Comparison of ENCODE assay signal across 18 cellular contexts in the genomic region with DNA sequence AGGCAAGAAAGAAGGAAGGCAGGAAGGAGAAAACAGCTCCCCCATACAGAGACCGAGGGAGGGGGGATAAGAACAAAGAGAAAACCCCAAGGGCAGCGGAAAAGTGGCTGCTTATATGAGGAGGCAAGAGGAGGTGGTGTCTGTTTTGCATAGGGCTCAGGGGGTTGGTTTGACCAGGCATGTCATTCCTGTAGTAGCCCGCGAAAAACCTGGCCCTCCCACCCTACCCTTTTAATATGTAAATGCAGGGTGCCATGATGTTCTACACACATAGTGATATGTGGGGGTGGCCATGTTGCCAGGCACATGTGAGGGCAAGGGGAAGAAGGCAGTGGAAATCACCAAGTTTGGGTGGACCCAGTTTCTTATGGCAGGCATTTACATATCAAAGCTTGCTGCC.
"Had no signal": no experiment of that assay in that cellular context is flagged by ENCODE, and none has a peak within 500 bp of the region (broad histone marks: within the 10 kb centered on the region; RNA-seq: fewer than 3 reads in every experiment).

No MANE protein-coding gene starts in this region.

- H3K4me3 ChIP-seq: esophagus squamous epithelium, heart right ventricle, left ventricle myocardium inferior, spleen, thoracic aorta, upper lobe of left lung had no signal

- H3K36me3 Mint-ChIP-seq: activated CD4-positive, alpha-beta memory T cell treated with anti-CD3 and anti-CD28 coated beads for 36 hours; activated naive CD8-positive, alpha-beta T cell; stimulated activated naive B cell treated with anti-CD40 and anti-IgM and Interleukin-4, amounts not matched to agents 10 μg/mL and 1 μg/mL and 100 μg/mL, for 72 hours had no signal

- H3K27ac Mint-ChIP-seq: activated CD4-positive, alpha-beta memory T cell treated with anti-CD3 and anti-CD28 coated beads for 36 hours; activated CD4-positive, alpha-beta T cell treated with anti-CD3 and anti-CD28 coated beads for 36 hours; activated naive CD8-positive, alpha-beta T cell; activated T-helper 1 cell treated with anti-CD3 and anti-CD28 coated beads, Interleukin-12 subunit alpha, Interleukin-12 subunit beta, Interleukin-2, Interleukin-4 antibody, amounts not matched to agents 30 ng/mL and 10 ng/mL and 1 ng/mL, durations not matched to agents 14 hours and 24 hours and 36 hours; stimulated activated naive B cell treated with anti-CD40 and anti-IgM and Interleukin-4, amounts not matched to agents 10 μg/mL and 1 μg/mL and 100 μg/mL, for 72 hours had no signal

- H3K27ac ChIP-seq: esophagus squamous epithelium, heart right ventricle, left ventricle myocardium inferior, neutrophil, parathyroid adenoma, spleen, thoracic aorta, upper lobe of left lung had no signal

- H3K4me3 Mint-ChIP-seq: activated CD4-positive, alpha-beta memory T cell treated with anti-CD3 and anti-CD28 coated beads for 36 hours; activated CD4-positive, alpha-beta T cell treated with anti-CD3 and anti-CD28 coated beads for 36 hours; activated naive CD8-positive, alpha-beta T cell; activated T-helper 1 cell treated with anti-CD3 and anti-CD28 coated beads, Interleukin-12 subunit alpha, Interleukin-12 subunit beta, Interleukin-2, Interleukin-4 antibody, amounts not matched to agents 30 ng/mL and 10 ng/mL and 1 ng/mL, durations not matched to agents 14 hours and 24 hours and 36 hours; stimulated activated naive B cell treated with anti-CD40 and anti-IgM and Interleukin-4, amounts not matched to agents 10 μg/mL and 1 μg/mL and 100 μg/mL, for 72 hours had no signal

- H3K9ac ChIP-seq: parathyroid adenoma had no signal

- H3K36me3 ChIP-seq: esophagus squamous epithelium, heart right ventricle, left ventricle myocardium inferior, neutrophil, spleen, thoracic aorta, upper lobe of left lung had no signal

- DNase-seq: activated CD4-positive, alpha-beta memory T cell treated with anti-CD3 and anti-CD28 coated beads for 36 hours; activated CD4-positive, alpha-beta T cell treated with anti-CD3 and anti-CD28 coated beads for 36 hours; activated gamma-delta T cell treated with Interleukin-2 at 50 U/mL for 16 hours; activated T-cell treated with anti-CD3 and anti-CD28 coated beads for 4 hours; effector CD8-positive, alpha-beta T cell; esophagus squamous epithelium; heart right ventricle; left ventricle myocardium inferior; mammary epithelial cell; spleen; stimulated activated naive B cell treated with anti-CD40 and anti-IgM and Interleukin-4, amounts not matched to agents 10 μg/mL and 1 μg/mL and 100 μg/mL, for 72 hours; upper lobe of left lung had no signal

- ATAC-seq: activated CD4-positive, alpha-beta T cell treated with anti-CD3 and anti-CD28 coated beads for 36 hours; heart right ventricle; sciatic nerve; stimulated activated naive B cell treated with anti-CD40 and anti-IgM and Interleukin-4, amounts not matched to agents 10 μg/mL and 1 μg/mL and 100 μg/mL, for 72 hours had no signal

- H3K27me3 ChIP-seq: neutrophil, upper lobe of left lung had no signal

- H3K27me3 Mint-ChIP-seq: activated CD4-positive, alpha-beta T cell treated with anti-CD3 and anti-CD28 coated beads for 36 hours; activated naive CD8-positive, alpha-beta T cell had no signal

- H3K9me3 ChIP-seq: esophagus squamous epithelium, upper lobe of left lung had no signal

- H3K79me2 ChIP-seq: parathyroid adenoma had no signal

- H3K4me1 ChIP-seq: esophagus squamous epithelium, heart right ventricle, left ventricle myocardium inferior, parathyroid adenoma, upper lobe of left lung had no signal

- H2AFZ ChIP-seq: parathyroid adenoma had no signal
